1 cellular context compared by ENCODE assay signal in the genomic region with DNA sequence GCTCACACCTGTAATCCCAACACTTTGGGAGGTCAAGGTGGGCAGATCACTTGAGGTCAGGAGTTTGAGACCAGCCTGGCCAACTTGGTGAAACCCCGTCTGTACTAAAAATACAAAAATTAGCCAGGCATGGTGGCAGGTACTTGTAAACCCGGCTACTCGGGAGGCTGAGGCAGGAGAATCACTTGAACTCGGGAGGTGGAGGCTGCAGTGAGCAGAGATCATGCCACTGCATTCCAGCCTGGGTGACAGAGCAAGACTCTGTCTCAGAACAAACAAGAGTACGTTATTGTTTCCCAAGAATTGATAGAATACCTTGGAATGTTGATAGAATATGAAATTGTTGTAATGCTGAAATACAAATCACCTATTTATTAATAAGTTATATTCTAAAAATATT.
TF ChIP-seq lines count a peak whose summit lies in the region.

No MANE protein-coding gene starts in this region.

TF ChIP-seq in HepG2, 621 proteins besides CTCF, POLR2A, EP300 and RAD21:
- TF ChIP-seq, protein P1, sequence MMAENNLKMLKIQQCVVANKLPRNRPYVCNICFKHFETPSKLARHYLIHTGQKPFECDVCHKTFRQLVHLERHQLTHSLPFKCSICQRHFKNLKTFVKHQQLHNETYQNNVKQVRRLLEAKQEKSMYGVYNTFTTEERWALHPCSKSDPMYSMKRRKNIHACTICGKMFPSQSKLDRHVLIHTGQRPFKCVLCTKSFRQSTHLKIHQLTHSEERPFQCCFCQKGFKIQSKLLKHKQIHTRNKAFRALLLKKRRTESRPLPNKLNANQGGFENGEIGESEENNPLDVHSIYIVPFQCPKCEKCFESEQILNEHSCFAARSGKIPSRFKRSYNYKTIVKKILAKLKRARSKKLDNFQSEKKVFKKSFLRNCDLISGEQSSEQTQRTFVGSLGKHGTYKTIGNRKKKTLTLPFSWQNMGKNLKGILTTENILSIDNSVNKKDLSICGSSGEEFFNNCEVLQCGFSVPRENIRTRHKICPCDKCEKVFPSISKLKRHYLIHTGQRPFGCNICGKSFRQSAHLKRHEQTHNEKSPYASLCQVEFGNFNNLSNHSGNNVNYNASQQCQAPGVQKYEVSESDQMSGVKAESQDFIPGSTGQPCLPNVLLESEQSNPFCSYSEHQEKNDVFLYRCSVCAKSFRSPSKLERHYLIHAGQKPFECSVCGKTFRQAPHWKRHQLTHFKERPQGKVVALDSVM (CRISPR knock-in tag; IDR thresholded peaks at IDR 0.05), result peak; percentile 91
